ENCODE assay signal across 8 cellular contexts in the genomic region with DNA sequence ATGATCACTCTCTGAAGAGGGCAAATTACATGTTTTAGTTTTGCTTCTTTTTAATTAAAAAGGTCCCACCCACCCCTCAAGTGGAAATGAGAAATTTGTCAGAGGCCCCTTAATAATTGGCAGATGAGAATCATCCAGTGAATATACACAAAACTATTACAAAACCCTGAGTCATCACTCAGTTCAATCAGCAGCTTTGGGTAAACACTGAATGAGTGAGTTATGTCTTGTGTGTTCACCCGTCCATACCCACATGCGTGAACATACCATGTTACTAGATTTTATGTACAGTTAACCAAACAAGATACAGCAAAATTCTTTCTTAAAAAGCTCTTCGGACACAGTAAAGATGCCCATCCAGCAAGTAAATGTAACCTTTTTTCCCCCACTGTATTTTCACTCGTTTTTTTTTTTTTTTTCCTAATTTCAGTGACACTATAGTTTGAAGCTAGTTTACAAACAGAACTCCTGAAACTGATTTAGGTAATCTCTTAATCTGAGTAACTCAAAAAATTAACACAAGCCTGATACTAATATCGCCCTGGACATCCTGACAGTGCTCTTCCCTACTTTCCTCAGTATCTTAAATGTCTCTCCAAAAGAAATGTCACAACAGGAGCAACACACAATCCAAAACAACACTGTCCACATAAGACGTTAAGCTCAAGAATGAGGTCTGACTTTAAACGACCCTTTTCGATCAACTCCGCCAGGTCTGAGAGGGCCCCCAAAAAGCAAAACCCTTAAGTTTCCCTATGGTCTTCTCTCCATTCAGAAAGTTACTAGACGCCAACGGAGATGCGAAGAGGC.
A peak's percentile ranks its signal among the peaks of the same experiment; 100 is the strongest.
DNase-seq lines count a peak whose midpoint lies in the region; ATAC-seq lines count a peak whose summit lies in the region.

No MANE protein-coding gene starts in this region.

- peak overlapping the region; percentile 89 for H3K4me3 ChIP-seq in iPS DF 6.9 (ENCODE audit: low read length)
- peak overlapping the region; percentile 94 for H3K4me3 ChIP-seq in skeletal muscle cell (ENCODE audit: low read depth, low read length)

- DNase-seq in DMS79 treated with DMSO at 0.1 percent for 48 hours (lab: John Stamatoyannopoulos, UW) (peak; percentile 47), DMS79 (lab: John Stamatoyannopoulos, UW) (no peak), NCI-H69 (lab: John Stamatoyannopoulos, UW) (peak; percentile 64), amniotic stem cell (lab: John Stamatoyannopoulos, UW) (peak; percentile 71), iPS DF 6.9 (ENCODE audit: low read depth, low spot score) (no peak), skeletal muscle cell (ENCODE audit: low read depth) (peak; percentile 58)

- ATAC-seq in HG02623 (IDR thresholded peaks at IDR 0.05; ENCODE audit: unreplicated experiment): peak; percentile 18
- no peak for ATAC-seq in GM19035 (IDR thresholded peaks at IDR 0.05; ENCODE audit: unreplicated experiment)

- no CpG with 5 or more reads among the region's 12 CpGs for WGBS in iPS DF 6.9 (ENCODE audit: insufficient coverage, insufficient read length)

- H3K27me3 ChIP-seq in iPS DF 6.9 (ENCODE audit: control insufficient read depth, insufficient read depth, low read length): no peaks in the 10 kb centered on the region

- H3K9me3 ChIP-seq in iPS DF 6.9 (ENCODE audit: control insufficient read depth, insufficient read depth, low read length): no peaks in the 10 kb centered on the region

- no peak overlapping the region for H3K27ac ChIP-seq in iPS DF 6.9 (ENCODE audit: low read length)

- H3K4me1 ChIP-seq in iPS DF 6.9 (ENCODE audit: control insufficient read depth, insufficient read depth, low read length): no peaks in the 10 kb centered on the region

- no peaks in the 10 kb centered on the region for H3K36me3 ChIP-seq in iPS DF 6.9 (ENCODE audit: control insufficient read depth, insufficient read depth, low read length)

Comparison
In these comparisons a context has a peak if more than half of its experiments do, and no peak if none do; other contexts are left out.
1. DNase-seq: peak in DMS79 treated with DMSO at 0.1 percent for 48 hours (single experiment), NCI-H69 (single experiment), amniotic stem cell (single experiment) and skeletal muscle cell (single experiment); none in DMS79 (single experiment) and iPS DF 6.9 (single experiment).